1 cellular context compared by ENCODE assay signal in the genomic region with DNA sequence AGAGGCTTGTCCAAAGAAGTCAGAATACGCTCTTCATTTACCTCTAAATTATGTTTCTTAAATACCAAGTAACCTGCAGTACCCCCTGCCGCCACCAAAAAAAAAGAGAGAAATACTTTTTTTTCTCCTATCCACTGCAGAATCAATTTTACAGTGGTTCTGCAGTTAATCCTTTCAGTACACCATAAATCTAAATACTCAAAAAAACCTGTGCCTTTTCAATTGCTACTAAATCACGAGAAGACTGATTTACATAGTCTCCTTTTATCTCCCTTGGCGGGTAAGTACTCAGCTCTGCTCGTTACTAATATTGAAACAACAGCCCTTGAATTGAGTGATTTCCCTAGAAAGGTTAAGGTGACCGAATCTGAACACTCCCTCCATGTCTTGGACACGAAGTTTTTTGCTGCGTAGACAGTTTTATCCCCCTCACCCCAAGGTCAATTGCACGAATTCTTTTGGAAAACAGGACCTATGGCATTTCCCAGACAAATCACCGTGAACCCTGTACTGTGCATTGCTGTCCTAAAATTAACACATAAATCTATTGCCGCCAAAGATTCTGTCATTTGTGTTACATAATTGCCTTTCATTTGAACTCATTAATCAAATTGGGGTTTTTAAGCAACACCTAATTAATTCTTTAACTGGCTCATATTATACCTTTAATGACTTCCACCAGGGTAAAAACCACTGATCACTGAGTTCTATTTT.
TF ChIP-seq lines count a peak whose summit lies in the region.

No MANE protein-coding gene starts in this region.

TF ChIP-seq in WTC11, 78 proteins besides CTCF, POLR2A, EP300 and RAD21 (continued from another document):
- TF ChIP-seq, protein P1, sequence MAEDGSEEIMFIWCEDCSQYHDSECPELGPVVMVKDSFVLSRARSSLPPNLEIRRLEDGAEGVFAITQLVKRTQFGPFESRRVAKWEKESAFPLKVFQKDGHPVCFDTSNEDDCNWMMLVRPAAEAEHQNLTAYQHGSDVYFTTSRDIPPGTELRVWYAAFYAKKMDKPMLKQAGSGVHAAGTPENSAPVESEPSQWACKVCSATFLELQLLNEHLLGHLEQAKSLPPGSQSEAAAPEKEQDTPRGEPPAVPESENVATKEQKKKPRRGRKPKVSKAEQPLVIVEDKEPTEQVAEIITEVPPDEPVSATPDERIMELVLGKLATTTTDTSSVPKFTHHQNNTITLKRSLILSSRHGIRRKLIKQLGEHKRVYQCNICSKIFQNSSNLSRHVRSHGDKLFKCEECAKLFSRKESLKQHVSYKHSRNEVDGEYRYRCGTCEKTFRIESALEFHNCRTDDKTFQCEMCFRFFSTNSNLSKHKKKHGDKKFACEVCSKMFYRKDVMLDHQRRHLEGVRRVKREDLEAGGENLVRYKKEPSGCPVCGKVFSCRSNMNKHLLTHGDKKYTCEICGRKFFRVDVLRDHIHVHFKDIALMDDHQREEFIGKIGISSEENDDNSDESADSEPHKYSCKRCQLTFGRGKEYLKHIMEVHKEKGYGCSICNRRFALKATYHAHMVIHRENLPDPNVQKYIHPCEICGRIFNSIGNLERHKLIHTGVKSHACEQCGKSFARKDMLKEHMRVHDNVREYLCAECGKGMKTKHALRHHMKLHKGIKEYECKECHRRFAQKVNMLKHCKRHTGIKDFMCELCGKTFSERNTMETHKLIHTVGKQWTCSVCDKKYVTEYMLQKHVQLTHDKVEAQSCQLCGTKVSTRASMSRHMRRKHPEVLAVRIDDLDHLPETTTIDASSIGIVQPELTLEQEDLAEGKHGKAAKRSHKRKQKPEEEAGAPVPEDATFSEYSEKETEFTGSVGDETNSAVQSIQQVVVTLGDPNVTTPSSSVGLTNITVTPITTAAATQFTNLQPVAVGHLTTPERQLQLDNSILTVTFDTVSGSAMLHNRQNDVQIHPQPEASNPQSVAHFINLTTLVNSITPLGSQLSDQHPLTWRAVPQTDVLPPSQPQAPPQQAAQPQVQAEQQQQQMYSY (CRISPR knock-in tag; IDR thresholded peaks at IDR 0.05) = no peak
- no peak for TF ChIP-seq TP53 (CRISPR knock-in tag; IDR thresholded peaks at IDR 0.05)
